29 cellular contexts compared by ENCODE assay signal in genomic region chr1:39593386-39593785, GRCh38.
"Had no signal": no experiment of that assay in that cellular context is flagged by ENCODE, and none has a peak within 500 bp of the region (broad histone marks: within the 10 kb centered on the region; RNA-seq: fewer than 3 reads in every experiment).

No MANE protein-coding gene starts in this region.

- H3K4me1 ChIP-seq: stomach, suprapubic skin, thyroid gland, tibial artery, tibial nerve, transverse colon, upper lobe of left lung, upper lobe of right lung, uterus, vagina had no signal

- H3K36me3 Mint-ChIP-seq: stimulated activated effector memory CD8-positive, alpha-beta T cell treated with anti-CD3 and anti-CD28 coated beads, Interleukin-12 subunit alpha, Interleukin-12 subunit beta, amount 100 ng/mL, for 72 hours; stimulated activated memory B cell treated with anti-CD40 and anti-IgM and Interleukin-4, amounts not matched to agents 10 μg/mL and 1 μg/mL and 100 μg/mL, for 72 hours; stimulated activated naive B cell treated with anti-CD40 and anti-IgM and Interleukin-4, amounts not matched to agents 10 μg/mL and 1 μg/mL and 100 μg/mL, for 72 hours; type B pancreatic cell had no signal

- ATAC-seq: stimulated activated effector memory CD8-positive, alpha-beta T cell treated with anti-CD3 and anti-CD28 coated beads, Interleukin-12 subunit alpha, Interleukin-12 subunit beta, amount 100 ng/mL, for 72 hours; stimulated activated memory B cell treated with anti-CD40 and anti-IgM and Interleukin-4, amounts not matched to agents 10 μg/mL and 1 μg/mL and 100 μg/mL, for 72 hours; stimulated activated naive B cell treated with anti-CD40 and anti-IgM and Interleukin-4, amounts not matched to agents 10 μg/mL and 1 μg/mL and 100 μg/mL, for 72 hours; stimulated activated naive CD8-positive, alpha-beta T cell treated with anti-CD3 and anti-CD28 coated beads, Interleukin-15, amount 100 ng/mL, for 72 hours; stimulated activated naive CD8-positive, alpha-beta T cell treated with anti-CD3 and anti-CD28 coated beads, Interleukin-15, Interleukin-2, amounts not matched to agents 100 U/mL and 50 U/mL, for 24 hours; upper lobe of right lung had no signal

- H3K27ac ChIP-seq: stomach, suprapubic skin, testis, thoracic aorta, thyroid gland, tibial artery, tibial nerve, transverse colon, upper lobe of left lung, upper lobe of right lung, uterus, vagina had no signal

- H3K9me3 ChIP-seq: stomach, suprapubic skin, testis, thoracic aorta, thyroid gland, tibial artery, tibial nerve, transverse colon, upper lobe of left lung, upper lobe of right lung, uterus, vagina had no signal

- FAIRE-seq: urothelium cell line had no signal

- H3K4me3 ChIP-seq: stomach, suprapubic skin, testis, thoracic aorta, thyroid gland, tibial artery, tibial nerve, transverse colon, upper lobe of left lung, upper lobe of right lung, uterus, vagina had no signal

- H3K9me3 Mint-ChIP-seq: stimulated activated effector memory CD8-positive, alpha-beta T cell treated with anti-CD3 and anti-CD28 coated beads, Interleukin-12 subunit alpha, Interleukin-12 subunit beta, amount 100 ng/mL, for 72 hours; stimulated activated memory B cell treated with anti-CD40 and anti-IgM and Interleukin-4, amounts not matched to agents 10 μg/mL and 1 μg/mL and 100 μg/mL, for 72 hours; stimulated activated naive B cell treated with anti-CD40 and anti-IgM and Interleukin-4, amounts not matched to agents 10 μg/mL and 1 μg/mL and 100 μg/mL, for 72 hours; stimulated activated naive CD8-positive, alpha-beta T cell treated with anti-CD3 and anti-CD28 coated beads, Interleukin-15, amount 100 ng/mL, for 72 hours; stimulated activated naive CD8-positive, alpha-beta T cell treated with anti-CD3 and anti-CD28 coated beads, Interleukin-15, Interleukin-2, amounts not matched to agents 100 ng/mL and 50 ng/mL, for 24 hours; type B pancreatic cell had no signal

- H3K27ac Mint-ChIP-seq: stimulated activated effector memory CD8-positive, alpha-beta T cell treated with anti-CD3 and anti-CD28 coated beads, Interleukin-12 subunit alpha, Interleukin-12 subunit beta, amount 100 ng/mL, for 72 hours; stimulated activated memory B cell treated with anti-CD40 and anti-IgM and Interleukin-4, amounts not matched to agents 10 μg/mL and 1 μg/mL and 100 μg/mL, for 72 hours; stimulated activated naive B cell treated with anti-CD40 and anti-IgM and Interleukin-4, amounts not matched to agents 10 μg/mL and 1 μg/mL and 100 μg/mL, for 72 hours; stimulated activated naive CD8-positive, alpha-beta T cell treated with anti-CD3 and anti-CD28 coated beads, Interleukin-15, amount 100 ng/mL, for 72 hours; stimulated activated naive CD8-positive, alpha-beta T cell treated with anti-CD3 and anti-CD28 coated beads, Interleukin-15, Interleukin-2, amounts not matched to agents 100 ng/mL and 50 ng/mL, for 24 hours; type B pancreatic cell had no signal

- H3K27me3 ChIP-seq: testis, thyroid gland, tibial artery, tibial nerve, transverse colon, upper lobe of left lung, upper lobe of right lung, uterus, vagina had no signal

- DNase-seq: stimulated activated CD4-positive, alpha-beta T cell treated with anti-CD3 and anti-CD28 coated beads, Interleukin-2, amount 100 ng/mL, for 48 hours; stimulated activated CD4-positive, alpha-beta T cell treated with anti-CD3 and anti-CD28 coated beads, Interleukin-4, amount 100 ng/mL, for 1 hour; stimulated activated CD4-positive, alpha-beta T cell treated with anti-CD3 and anti-CD28 coated beads, Interleukin-4, amount 100 ng/mL, for 24 hours; stimulated activated CD4-positive, alpha-beta T cell treated with anti-CD3 and anti-CD28 coated beads, Interleukin-4, amount 100 ng/mL, for 4 hours; stimulated activated CD8-positive, alpha-beta memory T cell treated with anti-CD3 and anti-CD28 coated beads, Interleukin-4, amount 100 ng/mL, for 48 hours; stimulated activated naive B cell treated with anti-CD40 and anti-IgM and Interleukin-4, amounts not matched to agents 10 μg/mL and 1 μg/mL and 100 μg/mL, for 72 hours; stimulated activated naive CD4-positive, alpha-beta T cell; stimulated activated naive CD4-positive, alpha-beta T cell treated with Interleukin-2 at 50 U/mL for 16 hours; stimulated activated naive CD8-positive, alpha-beta T cell treated with anti-CD3 and anti-CD28 coated beads, Interleukin-15, amount 100 ng/mL, for 72 hours; stimulated activated naive CD8-positive, alpha-beta T cell treated with anti-CD3 and anti-CD28 coated beads, Interleukin-15, Interleukin-2, amounts not matched to agents 100 U/mL and 50 U/mL, for 24 hours; stomach; substantia nigra; testis; thyroid gland; tibial artery; transverse colon; trophoblast cell; upper lobe of left lung; upper lobe of right lung; uterus had no signal

- H3K36me3 ChIP-seq: stomach, suprapubic skin, thoracic aorta, thyroid gland, tibial artery, tibial nerve, transverse colon, upper lobe of left lung, upper lobe of right lung, uterus, vagina had no signal

- H3K4me3 Mint-ChIP-seq: stimulated activated effector memory CD8-positive, alpha-beta T cell treated with anti-CD3 and anti-CD28 coated beads, Interleukin-12 subunit alpha, Interleukin-12 subunit beta, amount 100 ng/mL, for 72 hours; stimulated activated memory B cell treated with anti-CD40 and anti-IgM and Interleukin-4, amounts not matched to agents 10 μg/mL and 1 μg/mL and 100 μg/mL, for 72 hours; stimulated activated naive B cell treated with anti-CD40 and anti-IgM and Interleukin-4, amounts not matched to agents 10 μg/mL and 1 μg/mL and 100 μg/mL, for 72 hours; stimulated activated naive CD8-positive, alpha-beta T cell treated with anti-CD3 and anti-CD28 coated beads, Interleukin-15, amount 100 ng/mL, for 72 hours; stimulated activated naive CD8-positive, alpha-beta T cell treated with anti-CD3 and anti-CD28 coated beads, Interleukin-15, Interleukin-2, amounts not matched to agents 100 ng/mL and 50 ng/mL, for 24 hours; type B pancreatic cell had no signal
